In the genomic region with DNA sequence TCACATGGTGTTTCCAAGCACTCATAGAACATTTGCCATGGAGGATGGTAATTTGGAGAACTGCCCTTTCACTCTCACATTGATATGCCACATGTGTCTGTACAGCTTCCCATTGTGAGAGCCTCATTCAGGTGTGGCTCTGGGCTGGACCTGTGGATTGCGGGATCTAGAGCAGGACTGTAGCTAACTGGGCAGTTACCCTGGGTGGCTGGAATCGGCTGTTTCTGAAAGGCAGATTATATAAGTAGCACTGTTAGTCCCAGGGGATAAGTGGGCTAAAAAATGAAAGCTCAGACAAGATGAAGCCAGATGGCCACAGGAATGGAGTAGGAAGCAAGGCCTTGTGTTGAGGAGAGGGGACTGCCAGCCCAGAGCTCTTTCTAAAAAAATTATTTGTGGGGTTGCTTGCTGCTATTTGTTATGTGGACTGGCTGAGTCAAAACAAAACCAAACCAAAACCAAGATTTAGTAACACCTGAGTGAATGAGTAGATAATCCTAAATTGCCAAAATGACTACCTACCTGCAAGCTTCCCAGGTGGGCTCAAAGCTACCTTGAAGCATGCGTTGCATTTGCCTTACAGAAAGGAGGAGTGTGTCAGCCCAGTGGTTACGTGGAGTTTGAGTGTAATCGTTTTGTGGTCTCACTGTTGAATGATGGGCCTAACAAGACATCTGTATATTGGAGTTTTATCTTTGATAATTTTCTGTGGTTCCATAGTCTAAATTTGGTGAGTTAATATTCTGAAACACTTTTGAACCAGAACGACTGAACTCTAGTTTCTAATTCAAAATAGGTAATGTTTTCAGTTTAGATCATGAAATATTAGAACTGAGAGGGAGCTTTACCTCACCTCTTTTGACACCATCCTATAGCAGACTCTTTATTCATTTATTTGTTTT, we compare ENCODE assay signal across 8 cellular contexts. TPM values are rescaled to one million over a fixed set of nuclear protein-coding genes. Genes with fewer than 3 reads are reported as not detected.
DNase-seq lines count a peak whose midpoint lies in the region; ATAC-seq and TF ChIP-seq lines count a peak whose summit lies in the region.

No MANE protein-coding gene starts in this region.

- peaks cover 6% of the 10 kb centered on the region for H3K36me3 ChIP-seq in CD8-positive, alpha-beta T cell (ENCODE audit: insufficient read depth, low read length)

- H3K27me3 ChIP-seq in CD8-positive, alpha-beta T cell (ENCODE audit: insufficient read depth, low read length) = no peaks in the 10 kb centered on the region

- no peaks in the 10 kb centered on the region for H3K9me3 ChIP-seq in CD8-positive, alpha-beta T cell (ENCODE audit: low read length)

- POLR2A ChIA-PET in CD8-positive, alpha-beta T cell (lab: Charles Lee) = no interaction called here

- no peak overlapping the region for H3K27ac ChIP-seq in CD8-positive, alpha-beta T cell (ENCODE audit: low read depth, low read length)

- H3K4me1 Mint-ChIP-seq in stimulated activated naive CD8-positive, alpha-beta T cell treated with anti-CD3 and anti-CD28 coated beads, Interleukin-15, amount 100 ng/mL, for 72 hours = peaks cover 17% of the 10 kb centered on the region
- H3K4me1 Mint-ChIP-seq in activated T-cell treated with anti-CD3 and anti-CD28 coated beads, Interleukin-2, amount 50 U/mL, for 24 hours (ENCODE audit: low read depth) = peaks cover 5% of the 10 kb centered on the region
- no peaks in the 10 kb centered on the region for H3K4me1 Mint-ChIP-seq in CD8-positive, alpha-beta T cell (ENCODE audit: low read depth)

- no peaks in the 10 kb centered on the region for H3K9me3 Mint-ChIP-seq in stimulated activated naive CD8-positive, alpha-beta T cell treated with anti-CD3 and anti-CD28 coated beads, Interleukin-15, amount 100 ng/mL, for 72 hours
- no peaks in the 10 kb centered on the region for H3K9me3 Mint-ChIP-seq in activated T-cell treated with anti-CD3 and anti-CD28 coated beads, Interleukin-2, amount 50 U/mL, for 24 hours
- H3K9me3 Mint-ChIP-seq in CD8-positive, alpha-beta T cell = no peaks in the 10 kb centered on the region

- no peak for DNase-seq in stimulated activated naive CD8-positive, alpha-beta T cell treated with anti-CD3 and anti-CD28 coated beads, Interleukin-15, amount 100 ng/mL, for 72 hours
- DNase-seq in stimulated activated naive CD8-positive, alpha-beta T cell treated with anti-CD3 and anti-CD28 coated beads, Interleukin-15, Interleukin-2, amounts not matched to agents 100 U/mL and 50 U/mL, for 24 hours = no peak
- DNase-seq in NCI-H524 treated with DMSO at 0.1 percent for 48 hours (lab: John Stamatoyannopoulos, UW) (peak; percentile 31), NCI-H2081 treated with DMSO at 0.1 percent for 48 hours (lab: John Stamatoyannopoulos, UW) (no peak), NK-92 (lab: John Stamatoyannopoulos, UW; ENCODE audit: unreplicated experiment) (no peak)
- DNase-seq in activated T-cell treated with anti-CD3 and anti-CD28 coated beads, Interleukin-2, amount 50 U/mL, for 24 hours = no peak
- DNase-seq in CD8-positive, alpha-beta T cell = no peak

- no peak overlapping the region for H3K4me3 ChIP-seq in CD8-positive, alpha-beta T cell (ENCODE audit: low read depth, low read length)

- CTCF ChIA-PET in CD8-positive, alpha-beta T cell (lab: Charles Lee) = interaction anchor here (1.5 to 1.6 kb wide), 2 partner anchors 8 to 10 kb away, joined by 4 to 5 read pairs; no protein-coding TSS in a partner anchor

- H3K4me3 Mint-ChIP-seq in stimulated activated naive CD8-positive, alpha-beta T cell treated with anti-CD3 and anti-CD28 coated beads, Interleukin-15, amount 100 ng/mL, for 72 hours = no peak overlapping the region
- H3K4me3 Mint-ChIP-seq in activated T-cell treated with anti-CD3 and anti-CD28 coated beads, Interleukin-2, amount 50 U/mL, for 24 hours = no peak overlapping the region
- H3K4me3 Mint-ChIP-seq in CD8-positive, alpha-beta T cell = no peak overlapping the region

- intact Hi-C loops in CD8-positive, alpha-beta T cell (cut with DNase I, micrococcal nuclease) = no loop called here

- H3K4me1 ChIP-seq in CD8-positive, alpha-beta T cell (ENCODE audit: insufficient read depth, low read length) = no peaks in the 10 kb centered on the region

- TF ChIP-seq CTCF in CD8-positive, alpha-beta T cell (IDR thresholded peaks at IDR 0.05) = no peak

- H3K27me3 Mint-ChIP-seq in stimulated activated naive CD8-positive, alpha-beta T cell treated with anti-CD3 and anti-CD28 coated beads, Interleukin-15, amount 100 ng/mL, for 72 hours = no peaks in the 10 kb centered on the region
- H3K27me3 Mint-ChIP-seq in activated T-cell treated with anti-CD3 and anti-CD28 coated beads, Interleukin-2, amount 50 U/mL, for 24 hours = no peaks in the 10 kb centered on the region
- H3K27me3 Mint-ChIP-seq in CD8-positive, alpha-beta T cell (ENCODE audit: low read depth) = no peaks in the 10 kb centered on the region

- ATAC-seq in stimulated activated naive CD8-positive, alpha-beta T cell treated with anti-CD3 and anti-CD28 coated beads, Interleukin-15, amount 100 ng/mL, for 72 hours = peak; percentile 40
- ATAC-seq in stimulated activated naive CD8-positive, alpha-beta T cell treated with anti-CD3 and anti-CD28 coated beads, Interleukin-15, Interleukin-2, amounts not matched to agents 100 U/mL and 50 U/mL, for 24 hours = no peak
- peak; percentile 77 for ATAC-seq in HG02840 (IDR thresholded peaks at IDR 0.05; ENCODE audit: low FRiP score, unreplicated experiment)
- no peak for ATAC-seq in CD8-positive, alpha-beta T cell

- peak overlapping the region in 1 of 2 donors; percentile 44 for H3K27ac Mint-ChIP-seq in stimulated activated naive CD8-positive, alpha-beta T cell treated with anti-CD3 and anti-CD28 coated beads, Interleukin-15, amount 100 ng/mL, for 72 hours
- H3K27ac Mint-ChIP-seq in activated T-cell treated with anti-CD3 and anti-CD28 coated beads, Interleukin-2, amount 50 U/mL, for 24 hours = no peak overlapping the region
- H3K27ac Mint-ChIP-seq in CD8-positive, alpha-beta T cell = no peak overlapping the region

- peaks cover 49% of the 10 kb centered on the region for H3K36me3 Mint-ChIP-seq in activated T-cell treated with anti-CD3 and anti-CD28 coated beads, Interleukin-2, amount 50 U/mL, for 24 hours (ENCODE audit: low read depth)
- peaks cover 54% of the 10 kb centered on the region for H3K36me3 Mint-ChIP-seq in CD8-positive, alpha-beta T cell

RNA-seq across cellular contexts. Expression of gene SDCCAG8, which starts 58.0 kb away (rescaled TPM):
- total RNA-seq in CD8-positive, alpha-beta T cell = 10 to 100 TPM; 17.7 to 25.4 TPM

RNA-seq across cellular contexts. Expression of gene CEP170, which starts 58.8 kb away (rescaled TPM):
- 10 to 100 TPM; 23.9 to 26.6 TPM for total RNA-seq in CD8-positive, alpha-beta T cell

Comparison
In these comparisons a context has a peak if more than half of its experiments do, and no peak if none do; other contexts are left out.
1. ATAC-seq: peak in stimulated activated naive CD8-positive, alpha-beta T cell treated with anti-CD3 and anti-CD28 coated beads, Interleukin-15, amount 100 ng/mL, for 72 hours (single experiment) and HG02840 (single experiment); none in stimulated activated naive CD8-positive, alpha-beta T cell treated with anti-CD3 and anti-CD28 coated beads, Interleukin-15, Interleukin-2, amounts not matched to agents 100 U/mL and 50 U/mL, for 24 hours (single experiment) and CD8-positive, alpha-beta T cell (single experiment).